8 cellular contexts compared by ENCODE assay signal in the genomic region with DNA sequence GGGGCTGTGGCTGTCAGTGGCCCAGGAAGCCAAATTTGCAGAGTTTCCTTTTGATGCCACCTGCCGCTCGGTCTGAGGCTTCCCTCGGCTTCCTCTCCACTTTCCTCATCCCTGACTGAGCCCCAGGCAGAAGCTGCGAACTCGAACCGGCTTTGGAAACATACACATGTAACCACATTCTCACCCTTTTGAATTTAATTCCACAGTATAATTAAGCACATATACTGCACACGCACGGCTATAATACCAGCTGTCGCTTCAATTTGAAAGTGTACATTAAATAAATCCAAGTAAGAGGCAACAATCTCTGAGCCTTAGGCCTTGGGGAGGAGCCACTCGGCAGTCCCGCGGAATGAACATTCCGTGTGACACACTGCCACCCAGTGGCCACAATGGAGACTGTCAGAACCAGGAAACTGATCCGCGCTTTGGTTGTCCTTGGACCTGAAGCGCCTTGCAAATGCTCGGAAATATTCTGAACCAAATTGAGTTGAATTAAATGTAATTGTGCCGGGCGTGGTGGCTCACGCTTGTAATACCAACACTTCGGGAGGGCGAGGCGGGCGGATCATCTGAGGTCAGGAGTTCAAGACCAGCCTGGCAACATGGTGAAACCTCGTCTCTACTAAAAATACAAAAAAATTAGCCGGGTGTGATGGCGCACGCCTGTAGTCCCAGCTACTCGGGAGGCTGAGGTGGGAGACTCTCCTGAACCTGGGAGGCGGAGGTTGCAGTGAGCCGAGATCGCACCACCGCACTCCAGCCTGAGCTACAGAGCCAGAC.
DNase-seq lines count a peak whose midpoint lies in the region; ATAC-seq, FAIRE-seq and TF ChIP-seq lines count a peak whose summit lies in the region.

No MANE protein-coding gene starts in this region.

- peak overlapping the region; percentile 40 for H3K9ac ChIP-seq in mucosa of stomach (ENCODE audit: low read length)

- peak; percentile 63 for DNase-seq in D721Med (ENCODE audit: insufficient read length, low spot score)
- DNase-seq in HTR-8/SVneo (ENCODE audit: insufficient read length, low spot score): peak; percentile 78
- peak; percentile 77 for DNase-seq in NOMO-1 treated with DMSO at 0.1 percent for 48 hours (lab: John Stamatoyannopoulos, UW; ENCODE audit: unreplicated experiment)
- peak; percentile 75 for DNase-seq in activated T-cell treated with anti-CD3 and anti-CD28 coated beads for 1 hour (ENCODE audit: low read depth)
- peak; percentile 32 for DNase-seq in epithelial cell of proximal tubule (ENCODE audit: low read depth)
- DNase-seq in stimulated activated CD8-positive, alpha-beta memory T cell treated with anti-CD3 and anti-CD28 coated beads, Interleukin-4, amount 100 ng/mL, for 48 hours: peak; percentile 91

- TF ChIP-seq CTCF in D721Med (IDR thresholded peaks at IDR 0.05; ENCODE audit: insufficient read depth, missing control alignments) (peak; percentile 96), epithelial cell of proximal tubule (conservative IDR thresholded peaks at IDR 0.05; ENCODE audit: low read depth, low read length) (peak; percentile 88)

- no peaks in the 10 kb centered on the region for H3K27me3 ChIP-seq in mucosa of stomach (ENCODE audit: control insufficient read depth, insufficient read depth, low read length)

- no peaks in the 10 kb centered on the region for H3K36me3 ChIP-seq in mucosa of stomach (ENCODE audit: control insufficient read depth, insufficient read depth, low read length)

- FAIRE-seq in D721Med (lab: Jason Lieb, UNC) (no peak), HTR-8/SVneo (lab: Jason Lieb, UNC) (peak; percentile 16)

- H3K4me1 ChIP-seq in mucosa of stomach (ENCODE audit: control insufficient read depth, insufficient read depth, low read length): peaks cover 8% of the 10 kb centered on the region

- H3K9me3 ChIP-seq in mucosa of stomach (ENCODE audit: control insufficient read depth, low read length): no peaks in the 10 kb centered on the region

- H3K4me3 ChIP-seq in epithelial cell of proximal tubule (ENCODE audit: low read depth, low read length) (peak overlapping the region; percentile 55), mucosa of stomach (ENCODE audit: low read length) (peak overlapping the region; percentile 23)

- peak; percentile 74 for ATAC-seq in GM21423 (IDR thresholded peaks at IDR 0.05; ENCODE audit: unreplicated experiment)

Comparison
In these comparisons a context has a peak if more than half of its experiments do, and no peak if none do; other contexts are left out.
1. Peak in every context shown above with its lines: DNase-seq, ATAC-seq and H3K4me3 ChIP-seq.
2. DNase-seq: peak in every context shown above with its lines; median percentile 91 in stimulated activated CD8-positive, alpha-beta memory T cell treated with anti-CD3 and anti-CD28 coated beads, Interleukin-4, amount 100 ng/mL, for 48 hours; 78 in HTR-8/SVneo; 77 in NOMO-1 treated with DMSO at 0.1 percent for 48 hours; 75 in activated T-cell treated with anti-CD3 and anti-CD28 coated beads for 1 hour; 63 in D721Med; 32 in epithelial cell of proximal tubule.